Comparison of ENCODE assay signal across 9 cellular contexts in genomic region chr12:53989227-53990113, GRCh38. TPM values are rescaled to one million over a fixed set of nuclear protein-coding genes. Genes with fewer than 3 reads are reported as not detected.
DNase-seq lines count a peak whose midpoint lies in the region; ATAC-seq, FAIRE-seq and TF ChIP-seq lines count a peak whose summit lies in the region.
"Had no signal": no experiment of that assay in that cellular context is flagged by ENCODE, and none has a peak within 500 bp of the region (broad histone marks: within the 10 kb centered on the region; RNA-seq: fewer than 3 reads in every experiment).

No MANE protein-coding gene starts in this region.

- peak; percentile 23 for DNase-seq in GDM1 (lab: John Stamatoyannopoulos, UW)
- DNase-seq in NCI-H1694 (lab: John Stamatoyannopoulos, UW): peak; percentile 48
- no peak for DNase-seq in astrocyte of the cerebellum (ENCODE audit: low read depth)
- DNase-seq in midbrain (lab: John Stamatoyannopoulos, UW): peak; percentile 17
- DNase-seq in GM03348 (ENCODE audit: low spot score): no peak
- no peak for DNase-seq in mucosa of gallbladder (ENCODE audit: low spot score)

- no peak for ATAC-seq in HG02970 (IDR thresholded peaks at IDR 0.05; ENCODE audit: low FRiP score, unreplicated experiment)

- in situ Hi-C loops in astrocyte of the cerebellum (cut with HindIII; ENCODE audit: low sequenced_read_pairs): no loop called here

- peak; percentile 39 for TF ChIP-seq CTCF in astrocyte of the cerebellum (IDR thresholded peaks at IDR 0.05; ENCODE audit: low read depth, low read length, missing control alignments)

- peak; percentile 91 for FAIRE-seq in A204.1 (lab: Jason Lieb, UNC)

- no peak overlapping the region for H3K4me3 ChIP-seq in astrocyte of the cerebellum (ENCODE audit: low read depth, low read length)
- H3K4me3 ChIP-seq: thyroid gland had no signal

RNA-seq across cellular contexts. Expression of gene HOXC10, which starts 4.5 kb away (rescaled TPM):
- total RNA-seq in mucosa of gallbladder: not detected
- total RNA-seq: thyroid gland had no signal

RNA-seq across cellular contexts. Expression of gene HOXC9, which starts 10.5 kb away (rescaled TPM):
- not detected for total RNA-seq in mucosa of gallbladder

RNA-seq across cellular contexts. Expression of gene HOTAIR, which starts 14.7 kb away (rescaled TPM):
- total RNA-seq in mucosa of gallbladder: not detected
- total RNA-seq: thyroid gland had no signal

RNA-seq across cellular contexts. Expression of gene HOXC11, which starts 16.5 kb away (rescaled TPM):
- not detected for total RNA-seq in mucosa of gallbladder
- total RNA-seq: thyroid gland had no signal

RNA-seq across cellular contexts. Expression of gene HOXC8, which starts 19.3 kb away (rescaled TPM):
- total RNA-seq in mucosa of gallbladder: not detected
- total RNA-seq: thyroid gland had no signal

Comparison
In these comparisons a context has a peak if more than half of its experiments do, and no peak if none do; other contexts are left out.
1. DNase-seq: peak in GDM1 (single experiment), NCI-H1694 (single experiment) and midbrain (single experiment); none in astrocyte of the cerebellum (single experiment), GM03348 (single experiment) and mucosa of gallbladder (single experiment).